Comparison of ENCODE assay signal across 19 cellular contexts in the genomic region with DNA sequence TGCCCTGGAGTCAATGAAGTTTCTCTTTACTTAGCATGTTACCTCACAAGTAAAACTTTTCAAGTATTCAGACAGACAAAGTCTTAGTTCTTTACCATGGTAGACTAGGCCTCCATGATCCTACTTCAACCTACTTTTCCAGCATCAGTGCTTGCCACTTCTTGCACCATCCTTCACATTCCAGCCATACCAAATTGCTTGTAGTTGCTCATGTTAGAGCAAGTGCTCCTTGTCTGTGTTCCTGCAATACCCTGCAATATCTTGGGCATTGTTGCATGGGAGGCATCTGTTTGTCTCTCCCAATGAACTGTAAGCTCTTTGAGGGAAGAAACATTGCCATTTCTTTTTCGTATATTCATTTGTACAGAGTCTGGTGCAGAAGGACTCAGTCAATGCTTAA.
A peak's percentile ranks its signal among the peaks of the same experiment; 100 is the strongest.
DNase-seq lines count a peak whose midpoint lies in the region; TF ChIP-seq lines count a peak whose summit lies in the region.
"Had no signal": no experiment of that assay in that cellular context is flagged by ENCODE, and none has a peak within 500 bp of the region (broad histone marks: within the 10 kb centered on the region; RNA-seq: fewer than 3 reads in every experiment).

No MANE protein-coding gene starts in this region.

- H3K27ac Mint-ChIP-seq in progenitor cell of endocrine pancreas, result no peak overlapping the region
- H3K27ac Mint-ChIP-seq: activated B cell treated with CpG ODN at 0.5 μM for 24 hours had no signal

- H3K27ac ChIP-seq in PC-9 (peak overlapping the region; percentile 24), epithelial cell of prostate (peak overlapping the region; percentile 99), mesodermal cell (ENCODE audit: low read depth, low read length, severe bottlenecking) (peak overlapping the region; percentile 65)
- H3K27ac ChIP-seq: body of pancreas, C4-2B, HL-60, transverse colon had no signal

- no peak overlapping the region for H3K4me3 Mint-ChIP-seq in progenitor cell of endocrine pancreas (ENCODE audit: low read depth)
- H3K4me3 Mint-ChIP-seq: activated B cell treated with CpG ODN at 0.5 μM for 24 hours had no signal

- H3K27me3 ChIP-seq in BJ (ENCODE audit: control insufficient read depth, insufficient read depth, low read length), result no peaks in the 10 kb centered on the region
- no peaks in the 10 kb centered on the region for H3K27me3 ChIP-seq in PC-9 (ENCODE audit: insufficient read depth, low read depth)
- H3K27me3 ChIP-seq: body of pancreas, transverse colon had no signal

- no TSS peak for BruUV-seq in PC-9 (replicated peaks; lab: Mats Ljungman, UMichigan)

- H3K9me3 Mint-ChIP-seq in progenitor cell of endocrine pancreas (ENCODE audit: low read depth), result peaks cover 9% of the 10 kb centered on the region
- H3K9me3 Mint-ChIP-seq: activated B cell treated with CpG ODN at 0.5 μM for 24 hours had no signal

- H2AFZ ChIP-seq in PC-9, result no peak overlapping the region

- no peak overlapping the region for H3K4me2 ChIP-seq in PC-9

- H3K4me3 ChIP-seq in BJ (ENCODE audit: low read depth, low read length) (no peak overlapping the region), PC-9 (no peak overlapping the region), mesodermal cell (ENCODE audit: extremely low read depth, insufficient read depth, low read length, poor library complexity, severe bottlenecking) (no peak overlapping the region)
- H3K4me3 ChIP-seq: body of pancreas, transverse colon had no signal

- H3K79me2 ChIP-seq in PC-9 (ENCODE audit: low read depth), result peaks cover 84% of the 10 kb centered on the region

- no peaks in the 10 kb centered on the region for H3K9me3 ChIP-seq in PC-9 (ENCODE audit: insufficient read depth, low read depth)
- no peaks in the 10 kb centered on the region for H3K9me3 ChIP-seq in mesodermal cell (ENCODE audit: control insufficient read depth, low read length)
- H3K9me3 ChIP-seq: body of pancreas, transverse colon had no signal

- no peak for TF ChIP-seq CTCF in BJ (IDR thresholded peaks at IDR 0.05; ENCODE audit: insufficient read depth, low read depth, low read length)
- no peak for TF ChIP-seq CTCF in PC-9 (conservative IDR thresholded peaks at IDR 0.05)
- TF ChIP-seq CTCF in progenitor cell of endocrine pancreas (IDR thresholded peaks at IDR 0.05; ENCODE audit: unreplicated experiment), result no peak

- H3K9me2 ChIP-seq in PC-9 (ENCODE audit: insufficient read depth), result no peaks in the 10 kb centered on the region

- H3F3A ChIP-seq in PC-9 (ENCODE audit: insufficient read depth, low read depth), result peaks cover 33% of the 10 kb centered on the region

- intact Hi-C loops in PC-9 (cut with micrococcal nuclease; ENCODE audit: unreplicated experiment), result no loop called here

- peaks cover 3% of the 10 kb centered on the region for H3K36me3 Mint-ChIP-seq in progenitor cell of endocrine pancreas (ENCODE audit: insufficient read depth)

- H3K4me1 Mint-ChIP-seq in progenitor cell of endocrine pancreas (ENCODE audit: low read depth), result peaks cover 8% of the 10 kb centered on the region
- H3K4me1 Mint-ChIP-seq: activated B cell treated with CpG ODN at 0.5 μM for 24 hours had no signal

- no peaks in the 10 kb centered on the region for H3K27me3 Mint-ChIP-seq in progenitor cell of endocrine pancreas
- H3K27me3 Mint-ChIP-seq: activated B cell treated with CpG ODN at 0.5 μM for 24 hours had no signal

- CTCF ChIA-PET in BJ (lab: Yijun Ruan, JAX) (no interaction called here), PC-9 (lab: Charles Lee) (no interaction called here)

- peaks cover 52% of the 10 kb centered on the region for H3K4me1 ChIP-seq in PC-9 (replicated peaks; ENCODE audit: insufficient read depth)
- peaks cover 22% of the 10 kb centered on the region for H3K4me1 ChIP-seq in mesodermal cell (ENCODE audit: control insufficient read depth, insufficient read depth, low read length, poor library complexity, severe bottlenecking)

- 88 to 100% methylated on average over 1 of the region's 1 CpG for WGBS in mesodermal cell (ENCODE audit: insufficient coverage in 2 of 2), 2 experiments

- peak; percentile 50 for DNase-seq in BJ (ENCODE audit: low read depth)
- DNase-seq in PC-9, result peak in 1 of 2 experiments; percentile 55
- no peak for DNase-seq in epithelial cell of prostate (ENCODE audit: low read depth, low spot score)
- DNase-seq in GM19238 (ENCODE audit: insufficient read length, low spot score), result no peak
- no peak for DNase-seq in SIG-M5 treated with dmso at 0.1 percent for 504 hours (lab: John Stamatoyannopoulos, UW; ENCODE audit: unreplicated experiment)
- no peak for DNase-seq in NCI-H1694 (lab: John Stamatoyannopoulos, UW)
- no peak for DNase-seq in progenitor cell of endocrine pancreas (ENCODE audit: low spot score, unreplicated experiment)
- DNase-seq: activated B cell treated with CpG ODN at 0.5 μM for 24 hours; activated effector memory CD4-positive, alpha-beta T cell treated with anti-CD3 and anti-CD28 coated beads, Interleukin-2, amount 50 U/mL, for 16 hours; body of pancreas; DMS79; foreskin melanocyte; NCI-H1436; NCI-H524; PC-3; transverse colon had no signal

- POLR2A ChIA-PET in BJ (lab: Charles Lee), result interaction anchor here (0.6 kb wide), 1 partner anchor 83 kb away, joined by 3 read pairs; no protein-coding TSS in a partner anchor
- POLR2A ChIA-PET in PC-9 (lab: Charles Lee; ENCODE audit: unreplicated experiment), result interaction anchor here (0.6 kb wide), 1 partner anchor 269 kb away, joined by 3 read pairs; no protein-coding TSS in a partner anchor

- H3K36me3 ChIP-seq in BJ (ENCODE audit: control insufficient read depth, insufficient read depth, low read length), result no peaks in the 10 kb centered on the region
- 0 out of 2 replicates have a peak, but pooled peaks cover 12% of the 10 kb centered on the region for H3K36me3 ChIP-seq in PC-9 (ENCODE audit: low read depth)
- H3K36me3 ChIP-seq in mesodermal cell (ENCODE audit: control insufficient read depth, insufficient read depth, low read length), result no peaks in the 10 kb centered on the region
- H3K36me3 ChIP-seq: transverse colon had no signal

- H4K20me1 ChIP-seq in PC-9 (ENCODE audit: insufficient read depth), result no peaks in the 10 kb centered on the region

Comparison
In these comparisons a context has a peak if more than half of its experiments do, and no peak if none do; other contexts are left out.
1. H3K27ac ChIP-seq: peak in every context shown above with its lines; median percentile 99 in epithelial cell of prostate; 65 in mesodermal cell; 24 in PC-9.